ENCODE assay signal across 31 cellular contexts in genomic region chr7:1331576-1332467, GRCh38.
DNase-seq lines count a peak whose midpoint lies in the region; ATAC-seq, FAIRE-seq and TF ChIP-seq lines count a peak whose summit lies in the region.
"Had no signal": no experiment of that assay in that cellular context is flagged by ENCODE, and none has a peak within 500 bp of the region (broad histone marks: within the 10 kb centered on the region; RNA-seq: fewer than 3 reads in every experiment).

No MANE protein-coding gene starts in this region.

- POLR2A ChIA-PET in A673 (lab: Charles Lee; ENCODE audit: low non-redundant PET), result no interaction called here

- TF ChIP-seq CTCF in A673 (conservative IDR thresholded peaks at IDR 0.05; ENCODE audit: low read depth, low read length), result no peak
- TF ChIP-seq CTCF in kidney (IDR thresholded peaks at IDR 0.05; ENCODE audit: borderline replicate concordance, extremely low read depth, insufficient read depth), result no peak
- no peak for TF ChIP-seq CTCF in esophagus squamous epithelium (IDR thresholded peaks at IDR 0.05)

- ATAC-seq in aorta (ENCODE audit: low FRiP score), result no peak
- ATAC-seq: activated CD8-positive, alpha-beta memory T cell treated with anti-CD3 and anti-CD28 coated beads, Interleukin-2, amount 10 ng/mL, durations not matched to agents 7 days and 5 days; activated T-cell treated with anti-CD3 and anti-CD28 coated beads, Interleukin-2, amount 50 U/mL, for 4 hours; left ventricle myocardium superior; sciatic nerve; stimulated activated effector memory CD8-positive, alpha-beta T cell treated with anti-CD3 and anti-CD28 coated beads, Interleukin-12 subunit alpha, Interleukin-12 subunit beta, amount 100 ng/mL, for 72 hours had no signal

- DNase-seq in A673 (ENCODE audit: low spot score) (peak; percentile 45), DMS 273 (lab: John Stamatoyannopoulos, UW; ENCODE audit: unreplicated experiment) (peak; percentile 98), NCI-H524 treated with DMSO at 0.1 percent for 48 hours (lab: John Stamatoyannopoulos, UW) (peak; percentile 75), kidney (peak; percentile 41), HK-2 (ENCODE audit: unreplicated experiment) (no peak), aorta (no peak), esophagus squamous epithelium (lab: John Stamatoyannopoulos, UW) (no peak), 8988T (no peak)
- DNase-seq: activated CD8-positive, alpha-beta memory T cell treated with anti-CD3 and anti-CD28 coated beads, Interleukin-2, amount 10 ng/mL, durations not matched to agents 7 days and 5 days; activated gamma-delta T cell treated with Interleukin-2 at 50 U/mL for 16 hours; activated T-cell treated with anti-CD3 and anti-CD28 coated beads, Interleukin-2, amount 50 U/mL, for 4 hours; CD4-positive, CD25-positive, alpha-beta regulatory T cell; cortex of kidney; effector memory CD4-positive, alpha-beta T cell; EL; GOT3; islet precursor cell; left ventricle myocardium superior; NCI-H1048; NCI-H2029 treated with DMSO at 0.1 percent for 48 hours; NCI-H345; stimulated activated CD4-positive, alpha-beta T cell treated with anti-CD3 and anti-CD28 coated beads, Interleukin-15, amount 100 ng/mL, for 24 hours; substantia nigra had no signal

- H3K9me3 ChIP-seq in A673 (ENCODE audit: low read depth, low read length, poor library complexity, severe bottlenecking) (peaks cover 9% of the 10 kb centered on the region), kidney (ENCODE audit: control insufficient read depth in 1 of 2, low read length in 2 of 2) (peaks cover 4 to 8% of the 10 kb centered on the region in 2 donors), aorta (ENCODE audit: control insufficient read depth, low read length) (no peaks in the 10 kb centered on the region), esophagus squamous epithelium (peaks cover 0 to 9% (median 2%) of the 10 kb centered on the region in 3 donors)
- H3K9me3 ChIP-seq: neutrophil, prostate gland had no signal

- H3K36me3 ChIP-seq in A673 (ENCODE audit: insufficient read depth, low read length, poor library complexity, severe bottlenecking) (no peaks in the 10 kb centered on the region), kidney (ENCODE audit: control insufficient read depth in 1 of 2, insufficient read depth in 2 of 2, low read length in 2 of 2) (no peaks in the 10 kb centered on the region), aorta (ENCODE audit: control insufficient read depth in 1 of 2, insufficient read depth in 2 of 2, low read length in 1 of 2) (no peaks in the 10 kb centered on the region), esophagus squamous epithelium (no peaks in the 10 kb centered on the region)
- H3K36me3 ChIP-seq: cardiac muscle cell, neutrophil, prostate gland had no signal

- no peak overlapping the region for H3K4me3 ChIP-seq in A673 (ENCODE audit: low read depth, low read length, poor library complexity, severe bottlenecking)
- no peak overlapping the region for H3K4me3 ChIP-seq in kidney (ENCODE audit: low read length in 2 of 2)
- no peak overlapping the region for H3K4me3 ChIP-seq in aorta (ENCODE audit: low read length in 2 of 2)
- H3K4me3 ChIP-seq in esophagus squamous epithelium, result no peak overlapping the region
- H3K4me3 ChIP-seq: cardiac muscle cell, prostate gland had no signal

- WGBS in aorta, 2 donors, result 62 to 63% methylated on average over 20 to 21 of the region's 21 CpGs
- WGBS in esophagus squamous epithelium, 2 donors, result 37 to 38% methylated on average over 9 to 11 of the region's 21 CpGs

- H3K4me1 ChIP-seq in A673 (ENCODE audit: insufficient read depth, low read length, poor library complexity, severe bottlenecking), result peaks cover 14% of the 10 kb centered on the region
- no peaks in the 10 kb centered on the region for H3K4me1 ChIP-seq in kidney (ENCODE audit: control insufficient read depth in 1 of 2, insufficient read depth in 1 of 2, low read depth in 1 of 2, low read length in 2 of 2)
- no peaks in the 10 kb centered on the region for H3K4me1 ChIP-seq in aorta (ENCODE audit: control insufficient read depth in 1 of 2, insufficient read depth in 2 of 2, low read length in 2 of 2)
- no peaks in the 10 kb centered on the region for H3K4me1 ChIP-seq in esophagus squamous epithelium
- H3K4me1 ChIP-seq: prostate gland had no signal

- CTCF ChIA-PET in A673 (lab: Charles Lee), result no interaction called here

- H3K27me3 ChIP-seq in A673 (replicated peaks; ENCODE audit: insufficient read depth, low read depth, low read length, poor library complexity) (no peaks in the 10 kb centered on the region), aorta (ENCODE audit: control insufficient read depth in 1 of 2, insufficient read depth in 2 of 2, low read length in 1 of 2) (no peaks in the 10 kb centered on the region), esophagus squamous epithelium (peaks cover 0 to 65% (median 0%) of the 10 kb centered on the region in 4 donors)
- H3K27me3 ChIP-seq: cardiac muscle cell had no signal

- H3K27ac ChIP-seq in A673 (ENCODE audit: low read depth, low read length, poor library complexity, severe bottlenecking), result no peak overlapping the region
- no peak overlapping the region for H3K27ac ChIP-seq in kidney (ENCODE audit: low read depth in 2 of 2, low read length in 2 of 2)
- H3K27ac ChIP-seq in aorta (ENCODE audit: low read depth in 1 of 2, low read length in 2 of 2), result no peak overlapping the region
- H3K27ac ChIP-seq in esophagus squamous epithelium, result no peak overlapping the region
- H3K27ac ChIP-seq: cardiac muscle cell, epithelial cell of prostate, neutrophil, prostate gland, RWPE1 had no signal

- no TSS peak for BruUV-seq in A673 (replicated peaks; lab: Mats Ljungman, UMichigan)

- intact Hi-C loops in A673 (cut with micrococcal nuclease; ENCODE audit: unreplicated experiment), result no loop called here
- intact Hi-C loops in kidney (cut with DNase I), result no loop called here
- intact Hi-C loops in aorta (cut with DNase I), result no loop called here
- intact Hi-C loops in esophagus squamous epithelium (cut with DNase I), result no loop called here

- no peak overlapping the region for H3K9ac ChIP-seq in kidney (ENCODE audit: low read length in 2 of 2)

- TF ChIP-seq POLR2A in esophagus squamous epithelium (IDR thresholded peaks at IDR 0.05), result no peak

- FAIRE-seq in kidney (lab: Jason Lieb, UNC), result no peak
- FAIRE-seq: astrocyte had no signal

Comparison
In these comparisons a context has a peak if more than half of its experiments do, and no peak if none do; other contexts are left out.
1. DNase-seq: peak in A673 (single experiment), DMS 273 (single experiment), NCI-H524 treated with DMSO at 0.1 percent for 48 hours (single experiment) and kidney (single experiment); none in HK-2 (single experiment), aorta (0 of 2), esophagus squamous epithelium (single experiment) and 8988T (single experiment).